36 cellular contexts compared by ENCODE assay signal in the genomic region with DNA sequence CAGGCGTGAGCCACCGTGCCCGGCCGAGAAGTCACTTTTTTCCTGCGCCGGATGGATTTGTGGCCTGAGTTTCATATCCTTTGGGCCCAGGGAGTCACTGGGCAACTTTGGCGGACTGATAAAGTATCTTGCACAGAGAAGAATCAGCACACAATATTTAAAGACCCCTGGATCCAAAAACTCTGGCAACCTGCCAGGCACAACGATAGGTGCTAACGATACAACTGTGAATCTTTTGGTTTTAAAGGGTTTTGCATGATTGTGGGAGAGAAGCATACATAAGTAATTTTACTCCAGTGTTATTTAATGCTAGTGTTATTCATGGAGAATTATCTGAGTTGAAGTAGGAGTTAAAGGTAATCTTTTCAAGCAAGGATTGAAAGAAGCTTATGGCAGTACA.
"Had no signal": no experiment of that assay in that cellular context is flagged by ENCODE, and none has a peak within 500 bp of the region (broad histone marks: within the 10 kb centered on the region; RNA-seq: fewer than 3 reads in every experiment).

No MANE protein-coding gene starts in this region.

- H3K27me3 ChIP-seq: ascending aorta, breast epithelium, cardiac muscle cell, colonic mucosa, esophagus squamous epithelium, gastroesophageal sphincter, heart right ventricle had no signal

- H3K4me1 Mint-ChIP-seq: activated B cell treated with CpG ODN at 0.5 μM for 24 hours; activated CD4-positive, alpha-beta T cell treated with anti-CD3 and anti-CD28 coated beads for 36 hours; activated CD4-positive, alpha-beta T cell treated with anti-CD3 and anti-CD28 coated beads, Interleukin-2, amount 10 ng/mL, durations not matched to agents 24 days and 14 days; activated CD8-positive, alpha-beta memory T cell treated with anti-CD3 and anti-CD28 coated beads, Interleukin-2, amount 10 ng/mL, durations not matched to agents 7 days and 5 days; activated naive CD4-positive, alpha-beta T cell treated with anti-CD3 and anti-CD28 coated beads, Interleukin-2, amount 10 ng/mL, durations not matched to agents 7 days and 5 days; activated naive CD8-positive, alpha-beta T cell treated with anti-CD3 and anti-CD28 coated beads, Interleukin-2, amount 10 ng/mL, durations not matched to agents 7 days and 5 days; T-helper 17 cell had no signal

- H3K27ac Mint-ChIP-seq: activated B cell treated with CpG ODN at 0.5 μM for 24 hours; activated CD4-positive, alpha-beta memory T cell treated with anti-CD3 and anti-CD28 coated beads for 36 hours; activated CD4-positive, alpha-beta T cell treated with anti-CD3 and anti-CD28 coated beads for 36 hours; activated CD4-positive, alpha-beta T cell treated with anti-CD3 and anti-CD28 coated beads, Interleukin-2, amount 10 ng/mL, durations not matched to agents 24 days and 14 days; activated CD8-positive, alpha-beta memory T cell treated with anti-CD3 and anti-CD28 coated beads, Interleukin-2, amount 10 ng/mL, durations not matched to agents 7 days and 5 days; activated CD8-positive, alpha-beta T cell treated with anti-CD3 and anti-CD28 coated beads, Interleukin-2, amount 10 ng/mL, durations not matched to agents 7 days and 5 days; activated naive CD4-positive, alpha-beta T cell treated with anti-CD3 and anti-CD28 coated beads, Interleukin-2, amount 10 ng/mL, durations not matched to agents 7 days and 5 days; activated naive CD4-positive, alpha-beta T cell treated with anti-CD3 and anti-CD28 coated beads, Interleukin-2, amount 50 U/mL, for 72 hours; activated naive CD8-positive, alpha-beta T cell treated with anti-CD3 and anti-CD28 coated beads, Interleukin-2, amount 10 ng/mL, durations not matched to agents 7 days and 5 days; activated T-helper 1 cell treated with anti-CD3 and anti-CD28 coated beads, Interleukin-12 subunit alpha, Interleukin-12 subunit beta, Interleukin-2, Interleukin-4 antibody, amounts not matched to agents 30 ng/mL and 10 ng/mL and 1 ng/mL, durations not matched to agents 14 hours and 24 hours and 36 hours; activated T-helper 2 cell treated with anti-CD3 and anti-CD28 coated beads, Interferon-gamma antibody, Interleukin-2, Interleukin-4, amounts not matched to agents 10 μg/mL and 5 μg/mL and 100 μg/mL, durations not matched to agents 14 hours and 24 hours and 36 hours; T-helper 17 cell; T-helper 2 cell treated with Interferon-gamma antibody and Interleukin-4, amounts not matched to agents 5 μg/mL and 100 μg/mL, for 36 hours had no signal

- H3K36me3 ChIP-seq: ascending aorta, breast epithelium, cardiac muscle cell, colonic mucosa, esophagus squamous epithelium, gastroesophageal sphincter, heart right ventricle, WERI-Rb-1 had no signal

- H3K27me3 Mint-ChIP-seq: activated B cell treated with CpG ODN at 0.5 μM for 24 hours; activated CD4-positive, alpha-beta memory T cell treated with anti-CD3 and anti-CD28 coated beads for 36 hours; activated CD4-positive, alpha-beta T cell treated with anti-CD3 and anti-CD28 coated beads for 36 hours; activated CD4-positive, alpha-beta T cell treated with anti-CD3 and anti-CD28 coated beads, Interleukin-2, amount 10 ng/mL, durations not matched to agents 24 days and 14 days; activated CD8-positive, alpha-beta memory T cell treated with anti-CD3 and anti-CD28 coated beads, Interleukin-2, amount 10 ng/mL, durations not matched to agents 7 days and 5 days; activated naive CD4-positive, alpha-beta T cell treated with anti-CD3 and anti-CD28 coated beads, Interleukin-2, amount 10 ng/mL, durations not matched to agents 7 days and 5 days; brain; T-helper 17 cell had no signal

- H3K36me3 Mint-ChIP-seq: activated CD4-positive, alpha-beta memory T cell treated with anti-CD3 and anti-CD28 coated beads for 36 hours; activated CD8-positive, alpha-beta memory T cell treated with anti-CD3 and anti-CD28 coated beads, Interleukin-2, amount 10 ng/mL, durations not matched to agents 7 days and 5 days; activated naive CD4-positive, alpha-beta T cell treated with anti-CD3 and anti-CD28 coated beads, Interleukin-2, amount 10 ng/mL, durations not matched to agents 7 days and 5 days; activated naive CD8-positive, alpha-beta T cell treated with anti-CD3 and anti-CD28 coated beads, Interleukin-2, amount 10 ng/mL, durations not matched to agents 7 days and 5 days; brain had no signal

- DNase-seq: activated B cell treated with CpG ODN at 0.5 μM for 24 hours; activated CD4-positive, alpha-beta memory T cell treated with anti-CD3 and anti-CD28 coated beads for 36 hours; activated CD4-positive, alpha-beta T cell treated with anti-CD3 and anti-CD28 coated beads for 36 hours; activated CD4-positive, alpha-beta T cell treated with anti-CD3 and anti-CD28 coated beads, Interleukin-2, amount 10 ng/mL, durations not matched to agents 24 days and 14 days; activated CD8-positive, alpha-beta memory T cell treated with anti-CD3 and anti-CD28 coated beads, Interleukin-2, amount 10 ng/mL, durations not matched to agents 7 days and 5 days; activated CD8-positive, alpha-beta memory T cell treated with anti-CD3 and anti-CD28 coated beads, Interleukin-2, amount 50 U/mL, for 4 hours; activated CD8-positive, alpha-beta T cell treated with anti-CD3 and anti-CD28 coated beads, Interleukin-2, amount 10 ng/mL, durations not matched to agents 7 days and 5 days; activated gamma-delta T cell; activated naive CD4-positive, alpha-beta T cell; activated naive CD4-positive, alpha-beta T cell treated with anti-CD3 and anti-CD28 coated beads, Interleukin-2, amount 10 ng/mL, durations not matched to agents 7 days and 5 days; activated naive CD8-positive, alpha-beta T cell treated with anti-CD3 and anti-CD28 coated beads, Interleukin-2, amount 10 ng/mL, durations not matched to agents 7 days and 5 days; activated T-cell treated with anti-CD3 and anti-CD28 coated beads, Interleukin-2, amount 50 U/mL, for 1 hour; activated T-cell treated with anti-CD3 and anti-CD28 coated beads, Interleukin-2, amount 50 U/mL, for 48 hours; central memory CD4-positive, alpha-beta T cell; cerebellar nuclear complex; colonic mucosa; effector CD8-positive, alpha-beta T cell; esophagus squamous epithelium; foreskin melanocyte; heart right ventricle; T-helper 17 cell; T1000; WERI-Rb-1 had no signal

- H3K9me3 Mint-ChIP-seq: activated CD4-positive, alpha-beta T cell treated with anti-CD3 and anti-CD28 coated beads, Interleukin-2, amount 10 ng/mL, durations not matched to agents 24 days and 14 days had no signal

- FAIRE-seq: endometrium, endothelial cell of umbilical vein had no signal

- H3K27ac ChIP-seq: ascending aorta, breast epithelium, cardiac muscle cell, colonic mucosa, epithelial cell of prostate, esophagus squamous epithelium, gastroesophageal sphincter, heart right ventricle, WERI-Rb-1 had no signal

- H3K4me3 Mint-ChIP-seq: activated B cell treated with CpG ODN at 0.5 μM for 24 hours; activated CD4-positive, alpha-beta memory T cell treated with anti-CD3 and anti-CD28 coated beads for 36 hours; activated CD4-positive, alpha-beta T cell treated with anti-CD3 and anti-CD28 coated beads for 36 hours; activated CD4-positive, alpha-beta T cell treated with anti-CD3 and anti-CD28 coated beads, Interleukin-2, amount 10 ng/mL, durations not matched to agents 24 days and 14 days; activated CD8-positive, alpha-beta memory T cell treated with anti-CD3 and anti-CD28 coated beads, Interleukin-2, amount 10 ng/mL, durations not matched to agents 7 days and 5 days; activated CD8-positive, alpha-beta T cell treated with anti-CD3 and anti-CD28 coated beads, Interleukin-2, amount 10 ng/mL, durations not matched to agents 7 days and 5 days; activated naive CD4-positive, alpha-beta T cell treated with anti-CD3 and anti-CD28 coated beads, Interleukin-2, amount 10 ng/mL, durations not matched to agents 7 days and 5 days; activated naive CD8-positive, alpha-beta T cell treated with anti-CD3 and anti-CD28 coated beads, Interleukin-2, amount 10 ng/mL, durations not matched to agents 7 days and 5 days; activated T-helper 1 cell treated with anti-CD3 and anti-CD28 coated beads, Interleukin-12 subunit alpha, Interleukin-12 subunit beta, Interleukin-2, Interleukin-4 antibody, amounts not matched to agents 30 ng/mL and 10 ng/mL and 1 ng/mL, durations not matched to agents 14 hours and 24 hours and 36 hours; brain; T-helper 17 cell; T-helper 2 cell treated with Interferon-gamma antibody and Interleukin-4, amounts not matched to agents 5 μg/mL and 100 μg/mL, for 36 hours had no signal

- H3K4me3 ChIP-seq: ascending aorta, breast epithelium, cardiac muscle cell, colonic mucosa, esophagus squamous epithelium, gastroesophageal sphincter, heart right ventricle had no signal

- H3K4me1 ChIP-seq: ascending aorta, breast epithelium, colonic mucosa, esophagus squamous epithelium, gastroesophageal sphincter, heart right ventricle had no signal

- H3K9me3 ChIP-seq: ascending aorta, breast epithelium, colonic mucosa, esophagus squamous epithelium had no signal

- ATAC-seq: activated CD4-positive, alpha-beta T cell treated with anti-CD3 and anti-CD28 coated beads for 36 hours; activated CD4-positive, CD25-positive, alpha-beta regulatory T cell treated with anti-CD3 and anti-CD28 coated beads, Interleukin-2, amount 50 U/mL, for 24 hours; activated CD8-positive, alpha-beta memory T cell treated with anti-CD3 and anti-CD28 coated beads, Interleukin-2, amount 10 ng/mL, durations not matched to agents 7 days and 5 days; activated CD8-positive, alpha-beta T cell treated with anti-CD3 and anti-CD28 coated beads, Interleukin-2, amount 10 ng/mL, durations not matched to agents 7 days and 5 days; activated naive CD4-positive, alpha-beta T cell treated with anti-CD3 and anti-CD28 coated beads, Interleukin-2, amount 50 U/mL, for 72 hours; gastroesophageal sphincter; heart right ventricle; T-helper 17 cell had no signal
